7 cellular contexts compared by ENCODE assay signal in genomic region chr10:100006241-100006886, GRCh38. TPM values are rescaled to one million over a fixed set of nuclear protein-coding genes. Genes with fewer than 3 reads are reported as not detected.
DNase-seq lines count a peak whose midpoint lies in the region; ATAC-seq, FAIRE-seq and TF ChIP-seq lines count a peak whose summit lies in the region.

No MANE protein-coding gene starts in this region.

- peak; percentile 81 for ATAC-seq in omental fat pad (ENCODE audit: low FRiP score)
- no peak for ATAC-seq in GM18511 (IDR thresholded peaks at IDR 0.05; ENCODE audit: unreplicated experiment)

- TF ChIP-seq CTCF in omental fat pad (IDR thresholded peaks at IDR 0.05), result no peak

- DNase-seq in GM12891 (ENCODE audit: insufficient read length, low spot score) (no peak), NCI-H460 (ENCODE audit: extremely low read depth, low read depth) (peak; percentile 68), dedifferentiated amniotic fluid mesenchymal stem cell (ENCODE audit: extremely low spot score) (peak; percentile 91), omental fat pad (ENCODE audit: low spot score) (no peak), SHP77 (lab: John Stamatoyannopoulos, UW) (no peak), amygdala (lab: John Stamatoyannopoulos, UW) (no peak)

- peak; percentile 78 for FAIRE-seq in GM12891 (lab: Jason Lieb, UNC)

- no peak for TF ChIP-seq POLR2A in GM12891 (IDR thresholded peaks at IDR 0.05; ENCODE audit: low read depth, low read length)

TF ChIP-seq in GM12891, 5 proteins besides CTCF, POLR2A, EP300 and RAD21:
- TF ChIP-seq SPI1 (IDR thresholded peaks at IDR 0.05; ENCODE audit: low read depth, low read length) (peak; percentile 90), TAF1 (IDR thresholded peaks at IDR 0.05; ENCODE audit: low read depth, low read length) (no peak)

RNA-seq across cellular contexts. Expression of gene DNMBP, which starts 3.4 kb away (rescaled TPM):
- 18.7 TPM for polyA plus RNA-seq in GM12891 (2012; ENCODE audit: low read depth, missing spikeins)
- total RNA-seq in NCI-H460 (2014; rRNA removed; shearing (Covaris generic)), result 13.3 and 13.5 TPM in 2 replicates
- polyA plus RNA-seq in NCI-H460 (2014; cell fraction: nucleus; rRNA removed), result 6.9 and 10.1 TPM in 2 replicates
- 10 to 100 TPM; 17.5 to 41.3 (median 29.6) TPM for total RNA-seq in omental fat pad

Comparison
In these comparisons a context has a peak if more than half of its experiments do, and no peak if none do; other contexts are left out.
1. DNase-seq: peak in NCI-H460 (single experiment) and dedifferentiated amniotic fluid mesenchymal stem cell (single experiment); none in GM12891 (single experiment), omental fat pad (single experiment), SHP77 (0 of 2) and amygdala (0 of 56).